Comparison of ENCODE assay signal across 1 cellular context in genomic region chr11:45917286-45917622, GRCh38.
TF ChIP-seq lines count a peak whose summit lies in the region.

No MANE protein-coding gene starts in this region.

TF ChIP-seq in K562, 482 proteins besides CTCF, POLR2A, EP300 and RAD21:
- TF ChIP-seq BDP1 (IDR thresholded peaks at IDR 0.05; ENCODE audit: insufficient read depth, insufficient read length) (no peak), SIN3A (IDR thresholded peaks at IDR 0.05; ENCODE audit: borderline replicate concordance in 2 of 2, control insufficient read depth in 1 of 2, low read depth in 2 of 2, low read length in 2 of 2) (0 out of 4 replicates have a peak, but pooled peaks of 1 of the 2 experiments have one; percentile 15), NUFIP1 (IDR thresholded peaks at IDR 0.05; ENCODE audit: partially characterized antibody) (no peak), MXD1 (CRISPR knock-in tag; IDR thresholded peaks at IDR 0.05; ENCODE audit: borderline replicate concordance, poor library complexity, severe bottlenecking) (no peak), KDM2B (CRISPR knock-in tag; IDR thresholded peaks at IDR 0.05) (no peak), TARDBP (IDR thresholded peaks at IDR 0.05) (no peak), CBX8 (IDR thresholded peaks at IDR 0.05; ENCODE audit: borderline replicate concordance, extremely low read depth, low read depth, low read length, poor library complexity, severe bottlenecking) (no peak), ZNF12 (CRISPR knock-in tag; IDR thresholded peaks at IDR 0.05) (no peak), YBX1 (IDR thresholded peaks at IDR 0.05) (no peak), PHF21A (IDR thresholded peaks at IDR 0.05; ENCODE audit: borderline replicate concordance, low read depth) (no peak), ESRRB (CRISPR knock-in tag; IDR thresholded peaks at IDR 0.05; ENCODE audit: borderline replicate concordance) (no peak), BRF1 (IDR thresholded peaks at IDR 0.05; ENCODE audit: borderline replicate concordance, extremely low read depth, insufficient read length) (no peak), HMGN3 (IDR thresholded peaks at IDR 0.05; ENCODE audit: borderline replicate concordance, extremely low read depth, insufficient read length, low read depth, low read length) (peak; percentile 3)
- TF ChIP-seq, protein P1, sequence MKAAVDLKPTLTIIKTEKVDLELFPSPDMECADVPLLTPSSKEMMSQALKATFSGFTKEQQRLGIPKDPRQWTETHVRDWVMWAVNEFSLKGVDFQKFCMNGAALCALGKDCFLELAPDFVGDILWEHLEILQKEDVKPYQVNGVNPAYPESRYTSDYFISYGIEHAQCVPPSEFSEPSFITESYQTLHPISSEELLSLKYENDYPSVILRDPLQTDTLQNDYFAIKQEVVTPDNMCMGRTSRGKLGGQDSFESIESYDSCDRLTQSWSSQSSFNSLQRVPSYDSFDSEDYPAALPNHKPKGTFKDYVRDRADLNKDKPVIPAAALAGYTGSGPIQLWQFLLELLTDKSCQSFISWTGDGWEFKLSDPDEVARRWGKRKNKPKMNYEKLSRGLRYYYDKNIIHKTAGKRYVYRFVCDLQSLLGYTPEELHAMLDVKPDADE (conservative IDR thresholded peaks at IDR 0.05; ENCODE audit: control insufficient read depth, low read depth, low read length), result 0 out of 2 replicates have a peak, but pooled peaks have one; percentile 7
- TF ChIP-seq, protein P2, sequence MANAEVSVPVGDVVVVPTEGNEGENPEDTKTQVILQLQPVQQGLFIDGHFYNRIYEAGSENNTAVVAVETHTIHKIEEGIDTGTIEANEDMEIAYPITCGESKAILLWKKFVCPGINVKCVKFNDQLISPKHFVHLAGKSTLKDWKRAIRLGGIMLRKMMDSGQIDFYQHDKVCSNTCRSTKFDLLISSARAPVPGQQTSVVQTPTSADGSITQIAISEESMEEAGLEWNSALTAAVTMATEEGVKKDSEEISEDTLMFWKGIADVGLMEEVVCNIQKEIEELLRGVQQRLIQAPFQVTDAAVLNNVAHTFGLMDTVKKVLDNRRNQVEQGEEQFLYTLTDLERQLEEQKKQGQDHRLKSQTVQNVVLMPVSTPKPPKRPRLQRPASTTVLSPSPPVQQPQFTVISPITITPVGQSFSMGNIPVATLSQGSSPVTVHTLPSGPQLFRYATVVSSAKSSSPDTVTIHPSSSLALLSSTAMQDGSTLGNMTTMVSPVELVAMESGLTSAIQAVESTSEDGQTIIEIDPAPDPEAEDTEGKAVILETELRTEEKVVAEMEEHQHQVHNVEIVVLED (CRISPR knock-in tag; IDR thresholded peaks at IDR 0.05), result no peak
- TF ChIP-seq, protein P3, sequence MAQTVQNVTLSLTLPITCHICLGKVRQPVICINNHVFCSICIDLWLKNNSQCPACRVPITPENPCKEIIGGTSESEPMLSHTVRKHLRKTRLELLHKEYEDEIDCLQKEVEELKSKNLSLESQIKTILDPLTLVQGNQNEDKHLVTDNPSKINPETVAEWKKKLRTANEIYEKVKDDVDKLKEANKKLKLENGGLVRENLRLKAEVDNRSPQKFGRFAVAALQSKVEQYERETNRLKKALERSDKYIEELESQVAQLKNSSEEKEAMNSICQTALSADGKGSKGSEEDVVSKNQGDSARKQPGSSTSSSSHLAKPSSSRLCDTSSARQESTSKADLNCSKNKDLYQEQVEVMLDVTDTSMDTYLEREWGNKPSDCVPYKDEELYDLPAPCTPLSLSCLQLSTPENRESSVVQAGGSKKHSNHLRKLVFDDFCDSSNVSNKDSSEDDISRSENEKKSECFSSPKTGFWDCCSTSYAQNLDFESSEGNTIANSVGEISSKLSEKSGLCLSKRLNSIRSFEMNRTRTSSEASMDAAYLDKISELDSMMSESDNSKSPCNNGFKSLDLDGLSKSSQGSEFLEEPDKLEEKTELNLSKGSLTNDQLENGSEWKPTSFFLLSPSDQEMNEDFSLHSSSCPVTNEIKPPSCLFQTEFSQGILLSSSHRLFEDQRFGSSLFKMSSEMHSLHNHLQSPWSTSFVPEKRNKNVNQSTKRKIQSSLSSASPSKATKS (CRISPR knock-in tag; IDR thresholded peaks at IDR 0.05), result no peak
